In genomic region chr17:58249270-58250133, GRCh38 we compare ENCODE assay signal across 1 cellular context.
TF ChIP-seq lines count a peak whose summit lies in the region.

No MANE protein-coding gene starts in this region.

TF ChIP-seq in HEK293, 187 proteins besides CTCF, POLR2A, EP300 and RAD21 (continued from another document):
- TF ChIP-seq PATZ1 (tag by site-specific recombination; IDR thresholded peaks at IDR 0.05) (peak; percentile 81), ZNF449 (tag by site-specific recombination; IDR thresholded peaks at IDR 0.05) (0 out of 2 replicates have a peak, but pooled peaks have one; percentile 25), ZNF629 (tag by site-specific recombination; IDR thresholded peaks at IDR 0.05) (0 out of 2 replicates have a peak, but pooled peaks have one; percentile 15), ZNF335 (tag by site-specific recombination; conservative IDR thresholded peaks at IDR 0.05) (peak; percentile 61; the same call in 1 of the 2 replicates), ZNF600 (tag by site-specific recombination; IDR thresholded peaks at IDR 0.05) (peak; percentile 57; the same call in 1 of the 2 replicates), ZNF394 (tag by site-specific recombination; IDR thresholded peaks at IDR 0.05; ENCODE audit: borderline replicate concordance) (0 out of 2 replicates have a peak, but pooled peaks have one; percentile 26), ZXDB (tag by site-specific recombination; IDR thresholded peaks at IDR 0.05) (peak; percentile 82), ZBTB17 (tag by site-specific recombination; IDR thresholded peaks at IDR 0.05) (no peak), SP7 (tag by site-specific recombination; IDR thresholded peaks at IDR 0.05) (peak; percentile 51; the same call in 1 of the 2 replicates), GLIS2 (tag by site-specific recombination; IDR thresholded peaks at IDR 0.05) (no peak; the same call in 1 of the 2 replicates), GLIS1 (tag by site-specific recombination; IDR thresholded peaks at IDR 0.05) (peak; percentile 39), ZNF324 (tag by site-specific recombination; IDR thresholded peaks at IDR 0.05) (peak; percentile 63; the same call in 1 of the 2 replicates), ZNF560 (tag by site-specific recombination; IDR thresholded peaks at IDR 0.05; ENCODE audit: borderline replicate concordance) (no peak), ZEB2 (tag by site-specific recombination; IDR thresholded peaks at IDR 0.05) (peak; percentile 56; the same call in 1 of the 2 replicates), INSM2 (tag by site-specific recombination; IDR thresholded peaks at IDR 0.05) (no peak), IKZF3 (tag by site-specific recombination; IDR thresholded peaks at IDR 0.05) (no peak), KLF8 (tag by site-specific recombination; IDR thresholded peaks at IDR 0.05) (peak; percentile 47; the same call in 1 of the 2 replicates), HOXC10 (CRISPR knock-in tag; IDR thresholded peaks at IDR 0.05) (no peak), ZNF658 (tag by site-specific recombination; IDR thresholded peaks at IDR 0.05) (no peak), ZIC2 (tag by site-specific recombination; IDR thresholded peaks at IDR 0.05) (peak; percentile 50), ZNF768 (tag by site-specific recombination; IDR thresholded peaks at IDR 0.05) (no peak), HOXD13 (CRISPR knock-in tag; IDR thresholded peaks at IDR 0.05; ENCODE audit: borderline replicate concordance) (0 out of 2 replicates have a peak, but pooled peaks have one; percentile 19), ZNF23 (tag by site-specific recombination; IDR thresholded peaks at IDR 0.05; ENCODE audit: borderline replicate concordance) (no peak), OVOL3 (tag by site-specific recombination; IDR thresholded peaks at IDR 0.05) (no peak), TCF7L2 (IDR thresholded peaks at IDR 0.05; ENCODE audit: borderline replicate concordance, low read depth, low read length) (no peak), ZNF561 (tag by site-specific recombination; IDR thresholded peaks at IDR 0.05; ENCODE audit: borderline replicate concordance) (peak; percentile 54; the same call in 1 of the 2 replicates), ZNF548 (tag by site-specific recombination; IDR thresholded peaks at IDR 0.05) (no peak), ZSCAN30 (tag by site-specific recombination; IDR thresholded peaks at IDR 0.05) (peak; percentile 60; the same call in 1 of the 2 replicates), KLF9 (tag by site-specific recombination; IDR thresholded peaks at IDR 0.05; ENCODE audit: low read depth) (0 out of 2 replicates have a peak, but pooled peaks have one; percentile 24), GFI1B (tag by site-specific recombination; IDR thresholded peaks at IDR 0.05) (no peak)
- TF ChIP-seq, protein P1, sequence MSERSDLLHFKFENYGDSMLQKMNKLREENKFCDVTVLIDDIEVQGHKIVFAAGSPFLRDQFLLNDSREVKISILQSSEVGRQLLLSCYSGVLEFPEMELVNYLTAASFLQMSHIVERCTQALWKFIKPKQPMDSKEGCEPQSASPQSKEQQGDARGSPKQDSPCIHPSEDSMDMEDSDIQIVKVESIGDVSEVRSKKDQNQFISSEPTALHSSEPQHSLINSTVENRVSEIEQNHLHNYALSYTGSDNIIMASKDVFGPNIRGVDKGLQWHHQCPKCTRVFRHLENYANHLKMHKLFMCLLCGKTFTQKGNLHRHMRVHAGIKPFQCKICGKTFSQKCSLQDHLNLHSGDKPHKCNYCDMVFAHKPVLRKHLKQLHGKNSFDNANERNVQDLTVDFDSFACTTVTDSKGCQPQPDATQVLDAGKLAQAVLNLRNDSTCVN (tag by site-specific recombination; optimal IDR thresholded peaks at IDR 0.05), result peak; percentile 30
- TF ChIP-seq, protein P2, sequence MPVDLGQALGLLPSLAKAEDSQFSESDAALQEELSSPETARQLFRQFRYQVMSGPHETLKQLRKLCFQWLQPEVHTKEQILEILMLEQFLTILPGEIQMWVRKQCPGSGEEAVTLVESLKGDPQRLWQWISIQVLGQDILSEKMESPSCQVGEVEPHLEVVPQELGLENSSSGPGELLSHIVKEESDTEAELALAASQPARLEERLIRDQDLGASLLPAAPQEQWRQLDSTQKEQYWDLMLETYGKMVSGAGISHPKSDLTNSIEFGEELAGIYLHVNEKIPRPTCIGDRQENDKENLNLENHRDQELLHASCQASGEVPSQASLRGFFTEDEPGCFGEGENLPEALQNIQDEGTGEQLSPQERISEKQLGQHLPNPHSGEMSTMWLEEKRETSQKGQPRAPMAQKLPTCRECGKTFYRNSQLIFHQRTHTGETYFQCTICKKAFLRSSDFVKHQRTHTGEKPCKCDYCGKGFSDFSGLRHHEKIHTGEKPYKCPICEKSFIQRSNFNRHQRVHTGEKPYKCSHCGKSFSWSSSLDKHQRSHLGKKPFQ (tag by site-specific recombination; IDR thresholded peaks at IDR 0.05), result no peak
- TF ChIP-seq, protein P3, sequence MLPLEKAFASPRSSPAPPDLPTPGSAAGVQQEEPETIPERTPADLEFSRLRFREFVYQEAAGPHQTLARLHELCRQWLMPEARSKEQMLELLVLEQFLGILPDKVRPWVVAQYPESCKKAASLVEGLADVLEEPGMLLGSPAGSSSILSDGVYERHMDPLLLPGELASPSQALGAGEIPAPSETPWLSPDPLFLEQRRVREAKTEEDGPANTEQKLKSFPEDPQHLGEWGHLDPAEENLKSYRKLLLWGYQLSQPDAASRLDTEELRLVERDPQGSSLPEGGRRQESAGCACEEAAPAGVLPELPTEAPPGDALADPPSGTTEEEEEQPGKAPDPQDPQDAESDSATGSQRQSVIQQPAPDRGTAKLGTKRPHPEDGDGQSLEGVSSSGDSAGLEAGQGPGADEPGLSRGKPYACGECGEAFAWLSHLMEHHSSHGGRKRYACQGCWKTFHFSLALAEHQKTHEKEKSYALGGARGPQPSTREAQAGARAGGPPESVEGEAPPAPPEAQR (tag by site-specific recombination; IDR thresholded peaks at IDR 0.05), result no peak
- TF ChIP-seq, protein P4, sequence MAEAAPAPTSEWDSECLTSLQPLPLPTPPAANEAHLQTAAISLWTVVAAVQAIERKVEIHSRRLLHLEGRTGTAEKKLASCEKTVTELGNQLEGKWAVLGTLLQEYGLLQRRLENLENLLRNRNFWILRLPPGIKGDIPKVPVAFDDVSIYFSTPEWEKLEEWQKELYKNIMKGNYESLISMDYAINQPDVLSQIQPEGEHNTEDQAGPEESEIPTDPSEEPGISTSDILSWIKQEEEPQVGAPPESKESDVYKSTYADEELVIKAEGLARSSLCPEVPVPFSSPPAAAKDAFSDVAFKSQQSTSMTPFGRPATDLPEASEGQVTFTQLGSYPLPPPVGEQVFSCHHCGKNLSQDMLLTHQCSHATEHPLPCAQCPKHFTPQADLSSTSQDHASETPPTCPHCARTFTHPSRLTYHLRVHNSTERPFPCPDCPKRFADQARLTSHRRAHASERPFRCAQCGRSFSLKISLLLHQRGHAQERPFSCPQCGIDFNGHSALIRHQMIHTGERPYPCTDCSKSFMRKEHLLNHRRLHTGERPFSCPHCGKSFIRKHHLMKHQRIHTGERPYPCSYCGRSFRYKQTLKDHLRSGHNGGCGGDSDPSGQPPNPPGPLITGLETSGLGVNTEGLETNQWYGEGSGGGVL (tag by site-specific recombination; IDR thresholded peaks at IDR 0.05), result peak; percentile 70
